1 cellular context compared by ENCODE assay signal in genomic region chr14:75198291-75198933, GRCh38.
TF ChIP-seq lines count a peak whose summit lies in the region.

No MANE protein-coding gene starts in this region.

TF ChIP-seq in HepG2, 621 proteins besides CTCF, POLR2A, EP300 and RAD21 (continued from another document):
- TF ChIP-seq AKNA (CRISPR knock-in tag; IDR thresholded peaks at IDR 0.05; ENCODE audit: borderline replicate concordance) (no peak), ARID5B (CRISPR knock-in tag; IDR thresholded peaks at IDR 0.05) (no peak), HNRNPK (IDR thresholded peaks at IDR 0.05; ENCODE audit: low read depth, low read length, poor library complexity, severe bottlenecking) (no peak), RBM22 (optimal IDR thresholded peaks at IDR 0.05; ENCODE audit: low read length) (no peak), CHD4 (IDR thresholded peaks at IDR 0.05; ENCODE audit: borderline replicate concordance, low read length) (no peak), CREM (IDR thresholded peaks at IDR 0.05) (no peak), CREM (CRISPR knock-in tag; IDR thresholded peaks at IDR 0.05) (no peak), YEATS4 (CRISPR knock-in tag; IDR thresholded peaks at IDR 0.05; ENCODE audit: borderline replicate concordance) (no peak), ZMYM3 (CRISPR knock-in tag; IDR thresholded peaks at IDR 0.05) (0 out of 2 replicates have a peak, but pooled peaks have one; percentile 46), ZNF569 (CRISPR knock-in tag; IDR thresholded peaks at IDR 0.05; ENCODE audit: borderline replicate concordance) (no peak), MXD3 (CRISPR knock-in tag; IDR thresholded peaks at IDR 0.05) (no peak), KLF6 (CRISPR knock-in tag; IDR thresholded peaks at IDR 0.05) (no peak), ZNF747 (CRISPR knock-in tag; IDR thresholded peaks at IDR 0.05; ENCODE audit: borderline replicate concordance) (no peak), BATF2 (CRISPR knock-in tag; IDR thresholded peaks at IDR 0.05) (no peak), ZNF609 (CRISPR knock-in tag; IDR thresholded peaks at IDR 0.05; ENCODE audit: borderline replicate concordance) (peak; percentile 37; the same call in 1 of the 2 replicates), ZNF18 (CRISPR knock-in tag; IDR thresholded peaks at IDR 0.05; ENCODE audit: insufficient replicate concordance) (peak; percentile 67), ELF1 (CRISPR knock-in tag; IDR thresholded peaks at IDR 0.05) (no peak)
